2 cellular contexts compared by ENCODE assay signal in the genomic region with DNA sequence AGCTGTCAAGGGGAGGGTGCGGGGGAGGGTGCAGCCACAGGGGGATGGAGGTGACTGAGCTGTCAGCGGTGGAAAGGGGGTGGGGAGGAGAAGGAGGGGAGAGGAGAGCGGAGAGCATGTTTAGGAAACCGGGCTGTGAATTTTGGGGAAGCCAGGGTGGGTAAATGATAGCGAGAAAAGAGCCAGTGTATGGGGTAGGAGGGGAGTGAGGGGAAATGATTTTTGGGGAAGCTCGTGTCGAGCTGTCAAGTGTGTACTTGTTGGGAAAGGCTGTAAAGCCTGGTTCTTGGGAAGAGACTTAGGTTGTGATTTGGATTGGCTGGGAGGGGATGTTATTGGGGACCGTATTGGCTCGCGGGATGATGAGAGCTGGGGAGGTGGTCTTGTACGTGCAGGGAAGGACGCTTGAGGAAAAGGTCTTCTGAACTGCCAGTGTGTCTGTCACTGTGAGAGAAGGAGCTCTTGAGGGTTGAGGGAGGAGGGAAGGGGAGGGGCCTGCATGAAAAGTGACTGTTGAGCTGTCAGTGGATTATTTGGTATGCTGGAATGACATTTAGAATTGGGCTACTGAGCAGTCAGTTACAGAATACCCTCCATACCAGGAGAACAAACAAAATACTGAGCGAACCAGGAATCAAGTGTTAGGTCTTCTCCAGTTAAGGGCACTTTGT.
TF ChIP-seq lines count a peak whose summit lies in the region.

No MANE protein-coding gene starts in this region.

TF ChIP-seq in HCT116, 20 proteins besides CTCF, POLR2A, EP300 and RAD21:
- TF ChIP-seq FOSL1 (IDR thresholded peaks at IDR 0.05; ENCODE audit: low read depth) (no peak), JUND (IDR thresholded peaks at IDR 0.05) (no peak), POLR2AphosphoS5 (IDR thresholded peaks at IDR 0.05; ENCODE audit: low read depth, low read length) (no peak), SIN3A (IDR thresholded peaks at IDR 0.05; ENCODE audit: low read depth) (peak; percentile 34)
- TF ChIP-seq, protein P1, sequence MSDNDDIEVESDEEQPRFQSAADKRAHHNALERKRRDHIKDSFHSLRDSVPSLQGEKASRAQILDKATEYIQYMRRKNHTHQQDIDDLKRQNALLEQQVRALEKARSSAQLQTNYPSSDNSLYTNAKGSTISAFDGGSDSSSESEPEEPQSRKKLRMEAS (IDR thresholded peaks at IDR 0.05): peak; percentile 5

TF ChIP-seq in H1, 55 proteins besides CTCF, POLR2A, EP300 and RAD21:
- peak; percentile 56 to 78; a peak in 2 of 4 replicates for TF ChIP-seq SIN3A (conservative IDR thresholded peaks at IDR 0.05 in 1 of 2, IDR thresholded peaks at IDR 0.05 in 1 of 2; ENCODE audit: low read depth in 1 of 2, low read length in 2 of 2)
- TF ChIP-seq, protein P1 (IDR thresholded peaks at IDR 0.05): no peak; the same call in 1 of the 2 replicates
- TF ChIP-seq SAP30 (IDR thresholded peaks at IDR 0.05; ENCODE audit: insufficient read depth, insufficient replicate concordance, low read length): peak; percentile 96
